Comparison of ENCODE assay signal across 11 cellular contexts in genomic region chr6:133774356-133774755, GRCh38.
DNase-seq lines count a peak whose midpoint lies in the region; FAIRE-seq lines count a peak whose summit lies in the region.
"Had no signal": no experiment of that assay in that cellular context is flagged by ENCODE, and none has a peak within 500 bp of the region (broad histone marks: within the 10 kb centered on the region; RNA-seq: fewer than 3 reads in every experiment).

No MANE protein-coding gene starts in this region.

- FAIRE-seq in urothelium cell line (lab: Jason Lieb, UNC): no peak
- FAIRE-seq: islet of Langerhans had no signal

- peak; percentile 4 for DNase-seq in stimulated activated CD4-positive, alpha-beta T cell treated with anti-CD3 and anti-CD28 coated beads, Interleukin-15, amount 100 ng/mL, for 24 hours
- no peak for DNase-seq in stimulated activated CD4-positive, alpha-beta T cell treated with anti-CD3 and anti-CD28 coated beads, Interleukin-4, amount 100 ng/mL, for 24 hours
- DNase-seq in RKO (ENCODE audit: low spot score) (peak; percentile 69), epithelial cell of prostate (ENCODE audit: low read depth, low spot score) (no peak), urothelium cell line (ENCODE audit: low spot score) (peak; percentile 30), putamen (ENCODE audit: low spot score) (no peak), NCI-H187 treated with DMSO at 0.1 percent for 48 hours (lab: John Stamatoyannopoulos, UW) (no peak), activated gamma-delta T cell treated with Interleukin-2 at 50 U/mL for 16 hours (no peak)
- DNase-seq: NCI-H2081, upper lobe of right lung had no signal

- H3K27ac ChIP-seq in epithelial cell of prostate: peak overlapping the region; percentile 46
- H3K27ac ChIP-seq: upper lobe of right lung had no signal

Comparison
In these comparisons a context has a peak if more than half of its experiments do, and no peak if none do; other contexts are left out.
1. DNase-seq: peak in stimulated activated CD4-positive, alpha-beta T cell treated with anti-CD3 and anti-CD28 coated beads, Interleukin-15, amount 100 ng/mL, for 24 hours (single experiment), RKO (single experiment) and urothelium cell line (single experiment); none in stimulated activated CD4-positive, alpha-beta T cell treated with anti-CD3 and anti-CD28 coated beads, Interleukin-4, amount 100 ng/mL, for 24 hours (single experiment), epithelial cell of prostate (single experiment), putamen (single experiment), NCI-H187 treated with DMSO at 0.1 percent for 48 hours (single experiment) and activated gamma-delta T cell treated with Interleukin-2 at 50 U/mL for 16 hours (single experiment).